In the genomic region with DNA sequence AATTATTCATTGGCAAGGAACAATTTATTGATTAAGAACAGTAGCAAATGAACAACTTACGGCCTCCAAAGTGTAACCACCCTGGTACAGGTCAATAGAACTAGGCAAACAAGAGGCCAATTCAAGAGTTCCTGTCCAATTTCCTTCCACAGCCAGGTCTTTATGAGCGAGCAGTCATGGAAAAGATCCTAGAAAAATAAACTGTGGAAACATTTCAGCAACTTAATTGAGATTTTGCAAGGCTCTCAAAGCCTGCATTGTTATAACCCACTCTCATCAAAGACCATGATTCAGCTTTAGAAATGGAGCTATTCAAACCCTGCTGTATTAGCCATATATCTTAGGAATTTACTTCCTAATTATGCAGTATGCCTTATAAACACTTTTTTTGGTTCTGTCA, we compare ENCODE assay signal across 1 cellular context.
TF ChIP-seq lines count a peak whose summit lies in the region.

No MANE protein-coding gene starts in this region.

TF ChIP-seq in WTC11, 78 proteins besides CTCF, POLR2A, EP300 and RAD21 (continued from another document):
- TF ChIP-seq GTF2I (CRISPR knock-in tag; conservative IDR thresholded peaks at IDR 0.05) (no peak), USF1 (CRISPR knock-in tag; IDR thresholded peaks at IDR 0.05) (no peak), KAT7 (CRISPR knock-in tag; IDR thresholded peaks at IDR 0.05; ENCODE audit: borderline replicate concordance) (no peak)
- TF ChIP-seq, protein P1, sequence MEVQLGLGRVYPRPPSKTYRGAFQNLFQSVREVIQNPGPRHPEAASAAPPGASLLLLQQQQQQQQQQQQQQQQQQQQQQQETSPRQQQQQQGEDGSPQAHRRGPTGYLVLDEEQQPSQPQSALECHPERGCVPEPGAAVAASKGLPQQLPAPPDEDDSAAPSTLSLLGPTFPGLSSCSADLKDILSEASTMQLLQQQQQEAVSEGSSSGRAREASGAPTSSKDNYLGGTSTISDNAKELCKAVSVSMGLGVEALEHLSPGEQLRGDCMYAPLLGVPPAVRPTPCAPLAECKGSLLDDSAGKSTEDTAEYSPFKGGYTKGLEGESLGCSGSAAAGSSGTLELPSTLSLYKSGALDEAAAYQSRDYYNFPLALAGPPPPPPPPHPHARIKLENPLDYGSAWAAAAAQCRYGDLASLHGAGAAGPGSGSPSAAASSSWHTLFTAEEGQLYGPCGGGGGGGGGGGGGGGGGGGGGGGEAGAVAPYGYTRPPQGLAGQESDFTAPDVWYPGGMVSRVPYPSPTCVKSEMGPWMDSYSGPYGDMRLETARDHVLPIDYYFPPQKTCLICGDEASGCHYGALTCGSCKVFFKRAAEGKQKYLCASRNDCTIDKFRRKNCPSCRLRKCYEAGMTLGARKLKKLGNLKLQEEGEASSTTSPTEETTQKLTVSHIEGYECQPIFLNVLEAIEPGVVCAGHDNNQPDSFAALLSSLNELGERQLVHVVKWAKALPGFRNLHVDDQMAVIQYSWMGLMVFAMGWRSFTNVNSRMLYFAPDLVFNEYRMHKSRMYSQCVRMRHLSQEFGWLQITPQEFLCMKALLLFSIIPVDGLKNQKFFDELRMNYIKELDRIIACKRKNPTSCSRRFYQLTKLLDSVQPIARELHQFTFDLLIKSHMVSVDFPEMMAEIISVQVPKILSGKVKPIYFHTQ (CRISPR knock-in tag; IDR thresholded peaks at IDR 0.05): no peak
- TF ChIP-seq, protein P2, sequence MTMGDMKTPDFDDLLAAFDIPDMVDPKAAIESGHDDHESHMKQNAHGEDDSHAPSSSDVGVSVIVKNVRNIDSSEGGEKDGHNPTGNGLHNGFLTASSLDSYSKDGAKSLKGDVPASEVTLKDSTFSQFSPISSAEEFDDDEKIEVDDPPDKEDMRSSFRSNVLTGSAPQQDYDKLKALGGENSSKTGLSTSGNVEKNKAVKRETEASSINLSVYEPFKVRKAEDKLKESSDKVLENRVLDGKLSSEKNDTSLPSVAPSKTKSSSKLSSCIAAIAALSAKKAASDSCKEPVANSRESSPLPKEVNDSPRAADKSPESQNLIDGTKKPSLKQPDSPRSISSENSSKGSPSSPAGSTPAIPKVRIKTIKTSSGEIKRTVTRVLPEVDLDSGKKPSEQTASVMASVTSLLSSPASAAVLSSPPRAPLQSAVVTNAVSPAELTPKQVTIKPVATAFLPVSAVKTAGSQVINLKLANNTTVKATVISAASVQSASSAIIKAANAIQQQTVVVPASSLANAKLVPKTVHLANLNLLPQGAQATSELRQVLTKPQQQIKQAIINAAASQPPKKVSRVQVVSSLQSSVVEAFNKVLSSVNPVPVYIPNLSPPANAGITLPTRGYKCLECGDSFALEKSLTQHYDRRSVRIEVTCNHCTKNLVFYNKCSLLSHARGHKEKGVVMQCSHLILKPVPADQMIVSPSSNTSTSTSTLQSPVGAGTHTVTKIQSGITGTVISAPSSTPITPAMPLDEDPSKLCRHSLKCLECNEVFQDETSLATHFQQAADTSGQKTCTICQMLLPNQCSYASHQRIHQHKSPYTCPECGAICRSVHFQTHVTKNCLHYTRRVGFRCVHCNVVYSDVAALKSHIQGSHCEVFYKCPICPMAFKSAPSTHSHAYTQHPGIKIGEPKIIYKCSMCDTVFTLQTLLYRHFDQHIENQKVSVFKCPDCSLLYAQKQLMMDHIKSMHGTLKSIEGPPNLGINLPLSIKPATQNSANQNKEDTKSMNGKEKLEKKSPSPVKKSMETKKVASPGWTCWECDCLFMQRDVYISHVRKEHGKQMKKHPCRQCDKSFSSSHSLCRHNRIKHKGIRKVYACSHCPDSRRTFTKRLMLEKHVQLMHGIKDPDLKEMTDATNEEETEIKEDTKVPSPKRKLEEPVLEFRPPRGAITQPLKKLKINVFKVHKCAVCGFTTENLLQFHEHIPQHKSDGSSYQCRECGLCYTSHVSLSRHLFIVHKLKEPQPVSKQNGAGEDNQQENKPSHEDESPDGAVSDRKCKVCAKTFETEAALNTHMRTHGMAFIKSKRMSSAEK (CRISPR knock-in tag; IDR thresholded peaks at IDR 0.05; ENCODE audit: borderline replicate concordance): no peak
